8 cellular contexts compared by ENCODE assay signal in the genomic region with DNA sequence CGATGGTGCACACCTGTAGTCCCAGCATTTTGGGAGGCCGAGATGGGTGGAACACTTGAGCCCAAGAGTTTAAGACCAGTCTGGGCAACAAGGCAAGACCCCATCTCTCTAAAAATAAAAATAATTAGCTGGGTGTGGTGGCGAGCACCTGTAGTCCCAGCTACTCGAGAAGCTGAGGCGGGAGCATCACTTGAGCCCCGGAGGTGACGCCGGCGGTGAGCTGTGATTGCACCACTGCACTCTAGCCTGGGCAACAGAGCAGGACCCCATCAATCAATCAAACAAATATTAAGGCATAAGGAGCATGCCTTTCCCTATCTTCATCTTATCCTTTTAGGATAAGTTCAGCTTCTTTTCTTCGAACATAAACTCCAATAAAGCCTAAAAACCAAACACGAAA. TPM values are rescaled to one million over a fixed set of nuclear protein-coding genes. Genes with fewer than 3 reads are reported as not detected.
A peak's percentile ranks its signal among the peaks of the same experiment; 100 is the strongest.
DNase-seq lines count a peak whose midpoint lies in the region; ATAC-seq and TF ChIP-seq lines count a peak whose summit lies in the region.

No MANE protein-coding gene starts in this region.

- peak overlapping the region; percentile 81 for H3K27ac ChIP-seq in RWPE1
- H3K27ac ChIP-seq in esophagus muscularis mucosa (replicated peaks in 1 of 4), result peak overlapping the region; percentile 86 to 94 (median 90)
- H3K27ac ChIP-seq in prostate gland, result peak overlapping the region; percentile 94 to 95

- 88% methylated on average over 11 of the region's 11 CpGs for WGBS in esophagus muscularis mucosa
- WGBS in prostate gland, result 84% methylated on average over 11 of the region's 11 CpGs

- no TSS peak for BruUV-seq in Calu3 (replicated peaks; lab: Mats Ljungman, UMichigan)

- CTCF ChIA-PET in Calu3 (lab: Charles Lee) (no interaction called here), RWPE1 (lab: Yijun Ruan, JAX) (no interaction called here)

- ATAC-seq in omental fat pad (ENCODE audit: low FRiP score) (no peak), HG03442 (IDR thresholded peaks at IDR 0.05; ENCODE audit: unreplicated experiment) (no peak), GM21737 (IDR thresholded peaks at IDR 0.05; ENCODE audit: unreplicated experiment) (no peak)

- H3K36me3 ChIP-seq in esophagus muscularis mucosa (peaks cover 0 to 18% (median 9%) of the 10 kb centered on the region in 4 donors), prostate gland (no peaks in the 10 kb centered on the region)

- peaks cover 18% of the 10 kb centered on the region for H3K36me3 Mint-ChIP-seq in Calu3 (ENCODE audit: insufficient read depth, unreplicated experiment)

- DNase-seq in Calu3 (no peak), RWPE1 (ENCODE audit: low spot score) (no peak), esophagus muscularis mucosa (ENCODE audit: extremely low spot score) (no peak), prostate gland (ENCODE audit: low spot score) (no peak), occipital lobe (lab: John Stamatoyannopoulos, UW) (no peak), omental fat pad (ENCODE audit: low spot score) (no peak)

- H3K9me3 Mint-ChIP-seq in Calu3 (ENCODE audit: low read depth, unreplicated experiment), result no peaks in the 10 kb centered on the region

- intact Hi-C loops in Calu3 (cut with micrococcal nuclease; ENCODE audit: unreplicated experiment), result no loop called here
- intact Hi-C loops in esophagus muscularis mucosa (cut with DNase I), result no loop called here
- intact Hi-C loops in prostate gland (cut with DNase I), result no loop called here

- peak overlapping the region; percentile 60 for H3K27ac Mint-ChIP-seq in Calu3 (ENCODE audit: unreplicated experiment)

- TF ChIP-seq POLR2A in esophagus muscularis mucosa (IDR thresholded peaks at IDR 0.05; ENCODE audit: low read depth) (no peak), prostate gland (IDR thresholded peaks at IDR 0.05) (no peak)

- H3K4me3 ChIP-seq in esophagus muscularis mucosa (peak overlapping the region; percentile 87 to 99 (median 96)), prostate gland (peak overlapping the region; percentile 91 to 98)

- peaks cover 29% of the 10 kb centered on the region for H3K4me1 Mint-ChIP-seq in Calu3 (ENCODE audit: low read depth, unreplicated experiment)

- no peaks in the 10 kb centered on the region for H3K9me3 ChIP-seq in esophagus muscularis mucosa
- no peaks in the 10 kb centered on the region for H3K9me3 ChIP-seq in prostate gland

- no peak for TF ChIP-seq EP300 in esophagus muscularis mucosa (IDR thresholded peaks at IDR 0.05)

- H3K4me3 Mint-ChIP-seq in Calu3 (ENCODE audit: low read depth, unreplicated experiment), result peak overlapping the region; percentile 83

- H3K4me1 ChIP-seq in esophagus muscularis mucosa, result peaks cover 9 to 25% (median 22%) of the 10 kb centered on the region in 4 donors
- no peaks in the 10 kb centered on the region for H3K4me1 ChIP-seq in prostate gland (replicated peaks)

- TF ChIP-seq CTCF in Calu3 (IDR thresholded peaks at IDR 0.05; ENCODE audit: unreplicated experiment), result no peak
- TF ChIP-seq CTCF in RWPE1 (conservative IDR thresholded peaks at IDR 0.05; ENCODE audit: low read depth), result no peak
- no peak for TF ChIP-seq CTCF in esophagus muscularis mucosa (IDR thresholded peaks at IDR 0.05)
- no peak for TF ChIP-seq CTCF in prostate gland (IDR thresholded peaks at IDR 0.05)
- no peak for TF ChIP-seq CTCF in omental fat pad (IDR thresholded peaks at IDR 0.05)

- POLR2A ChIA-PET in RWPE1 (lab: Yijun Ruan, JAX; ENCODE audit: low non-redundant PET), result no interaction called here

- H3K27me3 Mint-ChIP-seq in Calu3 (ENCODE audit: unreplicated experiment), result no peaks in the 10 kb centered on the region

- H3K27me3 ChIP-seq in esophagus muscularis mucosa (no peaks in the 10 kb centered on the region), prostate gland (replicated peaks; ENCODE audit: insufficient read depth) (no peaks in the 10 kb centered on the region)

RNA-seq across cellular contexts. Expression of a gene that starts 1.1 kb away (rescaled TPM):
- 6.7 and 7.3 TPM in 2 replicates for total RNA-seq in Calu3 (2022)
- 1 to 10 TPM; 3.5 to 7.9 (median 4.4) TPM for total RNA-seq in esophagus muscularis mucosa
- total RNA-seq in prostate gland, result 10 to 100 TPM; 10.4 to 10.8 TPM
- total RNA-seq in occipital lobe, result 30.9 TPM
- 1 to 10 TPM; 4.3 to 9.3 (median 5.3) TPM for total RNA-seq in omental fat pad
